Comparison of ENCODE assay signal across 10 cellular contexts in genomic region chr5:171520300-171521170, GRCh38.
A peak's percentile ranks its signal among the peaks of the same experiment; 100 is the strongest.
DNase-seq lines count a peak whose midpoint lies in the region; ATAC-seq and TF ChIP-seq lines count a peak whose summit lies in the region.
"Had no signal": no experiment of that assay in that cellular context is flagged by ENCODE, and none has a peak within 500 bp of the region (broad histone marks: within the 10 kb centered on the region; RNA-seq: fewer than 3 reads in every experiment).

No MANE protein-coding gene starts in this region.

- peaks cover 19% of the 10 kb centered on the region for H3K4me1 ChIP-seq in iPS-15b (ENCODE audit: control insufficient read depth, insufficient read depth, low read length)
- H3K4me1 ChIP-seq in stomach, result peaks cover 0 to 34% (median 14%) of the 10 kb centered on the region in 4 donors

- no peaks in the 10 kb centered on the region for H3K36me3 Mint-ChIP-seq in MCF 10A (ENCODE audit: insufficient read depth, unreplicated experiment)
- no peaks in the 10 kb centered on the region for H3K36me3 Mint-ChIP-seq in effector memory CD8-positive, alpha-beta T cell (ENCODE audit: insufficient read depth)
- H3K36me3 Mint-ChIP-seq: IgD-negative memory B cell had no signal

- H3K4me3 ChIP-seq in iPS-15b (ENCODE audit: low read depth, low read length) (peak overlapping the region; percentile 18), stomach (no peak overlapping the region)

- 37 to 62% (median 48%) methylated on average over 12 to 20 of the region's 20 CpGs for WGBS in stomach, 5 donors

- no peaks in the 10 kb centered on the region for H3K27me3 Mint-ChIP-seq in MCF 10A (ENCODE audit: insufficient read depth, unreplicated experiment)
- peaks cover 40 to 43% of the 10 kb centered on the region in 2 donors for H3K27me3 Mint-ChIP-seq in effector memory CD8-positive, alpha-beta T cell

- H3K9ac ChIP-seq in iPS-15b (ENCODE audit: low read depth, low read length), result no peak overlapping the region

- TF ChIP-seq CTCF in MCF 10A (IDR thresholded peaks at IDR 0.05; ENCODE audit: unreplicated experiment) (no peak), stomach (IDR thresholded peaks at IDR 0.05) (no peak)

- peak; percentile 8 for DNase-seq in HT-29 (ENCODE audit: low spot score)
- peak; percentile 62 for DNase-seq in MCF 10A (ENCODE audit: unreplicated experiment)
- DNase-seq in stomach, result no peak
- no peak for DNase-seq in effector memory CD8-positive, alpha-beta T cell
- no peak for DNase-seq in GM19240 (ENCODE audit: insufficient read length, low spot score)
- DNase-seq in activated CD4-positive, alpha-beta T cell treated with anti-CD3 and anti-CD28 coated beads for 4 hours, result no peak
- DNase-seq: stimulated activated CD4-positive, alpha-beta T cell treated with anti-CD3 and anti-CD28 coated beads, Interleukin-1b, Interleukin-23, amount 100 ng/mL, for 48 hours had no signal

- no TSS peak for BruUV-seq in MCF 10A (replicated peaks; lab: Mats Ljungman, UMichigan)

- H3K27ac Mint-ChIP-seq in MCF 10A (ENCODE audit: low read depth, unreplicated experiment), result peak overlapping the region; percentile 88
- no peak overlapping the region for H3K27ac Mint-ChIP-seq in effector memory CD8-positive, alpha-beta T cell

- H3K9me3 ChIP-seq in iPS-15b (ENCODE audit: control insufficient read depth, insufficient read depth, low read length) (no peaks in the 10 kb centered on the region), stomach (no peaks in the 10 kb centered on the region)

- CTCF ChIA-PET in MCF 10A (lab: Yijun Ruan, JAX), result interaction anchor here (0.5 to 2.0 kb wide), 9 partner anchors 36 to 391 kb away, joined by 3 to 9 read pairs (median 3); no protein-coding TSS in a partner anchor

- H3K4me3 Mint-ChIP-seq in MCF 10A (ENCODE audit: unreplicated experiment), result peak overlapping the region; percentile 13
- H3K4me3 Mint-ChIP-seq in effector memory CD8-positive, alpha-beta T cell, result no peak overlapping the region
- H3K4me3 Mint-ChIP-seq: IgD-negative memory B cell had no signal

- TF ChIP-seq EP300 in stomach (IDR thresholded peaks at IDR 0.05), result no peak

- H3K36me3 ChIP-seq in iPS-15b (ENCODE audit: control insufficient read depth, insufficient read depth, low read length), result no peaks in the 10 kb centered on the region
- no peaks in the 10 kb centered on the region for H3K36me3 ChIP-seq in stomach

- TF ChIP-seq POLR2A in stomach (IDR thresholded peaks at IDR 0.05), result no peak

- H3K27me3 ChIP-seq in iPS-15b (ENCODE audit: control insufficient read depth, insufficient read depth, low read length) (peaks cover 8% of the 10 kb centered on the region), stomach (no peaks in the 10 kb centered on the region)

- intact Hi-C loops in MCF 10A (cut with micrococcal nuclease) (no loop called here), stomach (cut with DNase I; ENCODE audit: low total_unique reads) (no loop called here)

- ATAC-seq in HG02798 (IDR thresholded peaks at IDR 0.05; ENCODE audit: poor library complexity, unreplicated experiment), result no peak
- no peak for ATAC-seq in effector memory CD8-positive, alpha-beta T cell (replicated peaks)

- peaks cover 23% of the 10 kb centered on the region for H3K4me1 Mint-ChIP-seq in MCF 10A (ENCODE audit: insufficient read depth, unreplicated experiment)
- no peaks in the 10 kb centered on the region for H3K4me1 Mint-ChIP-seq in effector memory CD8-positive, alpha-beta T cell (ENCODE audit: low read depth in 2 of 2)
- H3K4me1 Mint-ChIP-seq: IgD-negative memory B cell had no signal

- H3K9me3 Mint-ChIP-seq in MCF 10A (ENCODE audit: unreplicated experiment), result no peaks in the 10 kb centered on the region
- H3K9me3 Mint-ChIP-seq in effector memory CD8-positive, alpha-beta T cell, result no peaks in the 10 kb centered on the region

- POLR2A ChIA-PET in MCF 10A (lab: Yijun Ruan, JAX), result interaction anchor here (0.6 to 2.0 kb wide), 8 partner anchors 10 to 180 kb away, joined by 3 to 7 read pairs (median 3); no protein-coding TSS in a partner anchor

- peak overlapping the region in 4 of 5 donors; percentile 37 to 75 (median 49) for H3K27ac ChIP-seq in stomach

Comparison
In these comparisons a context has a peak if more than half of its experiments do, and no peak if none do; other contexts are left out.
1. DNase-seq: peak in HT-29 (single experiment) and MCF 10A (single experiment); none in stomach (single experiment), effector memory CD8-positive, alpha-beta T cell (0 of 3), GM19240 (single experiment) and activated CD4-positive, alpha-beta T cell treated with anti-CD3 and anti-CD28 coated beads for 4 hours (0 of 2).